1 cellular context compared by ENCODE assay signal in genomic region chr1:3322440-3323020, GRCh38.
TF ChIP-seq lines count a peak whose summit lies in the region.

No MANE protein-coding gene starts in this region.

TF ChIP-seq in HepG2, 621 proteins besides CTCF, POLR2A, EP300 and RAD21 (continued from another document):
- TF ChIP-seq CEBPZ (IDR thresholded peaks at IDR 0.05; ENCODE audit: low read length): no peak
- 0 out of 2 replicates have a peak, but pooled peaks have one; percentile 0 for TF ChIP-seq KDM3A (CRISPR knock-in tag; IDR thresholded peaks at IDR 0.05; ENCODE audit: low read depth)
- no peak for TF ChIP-seq HNRNPH1 (optimal IDR thresholded peaks at IDR 0.05; ENCODE audit: low read depth, low read length)
- TF ChIP-seq ZFY (CRISPR knock-in tag; IDR thresholded peaks at IDR 0.05): no peak
- TF ChIP-seq, protein P1, sequence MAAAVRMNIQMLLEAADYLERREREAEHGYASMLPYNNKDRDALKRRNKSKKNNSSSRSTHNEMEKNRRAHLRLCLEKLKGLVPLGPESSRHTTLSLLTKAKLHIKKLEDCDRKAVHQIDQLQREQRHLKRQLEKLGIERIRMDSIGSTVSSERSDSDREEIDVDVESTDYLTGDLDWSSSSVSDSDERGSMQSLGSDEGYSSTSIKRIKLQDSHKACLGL (CRISPR knock-in tag; IDR thresholded peaks at IDR 0.05): 0 out of 2 replicates have a peak, but pooled peaks have one; percentile 1
- peak; percentile 12 for TF ChIP-seq IKZF4 (CRISPR knock-in tag; IDR thresholded peaks at IDR 0.05; ENCODE audit: borderline replicate concordance, low read depth, not compliant biosample characterization)
- TF ChIP-seq ZNF326 (CRISPR knock-in tag; IDR thresholded peaks at IDR 0.05; ENCODE audit: borderline replicate concordance): no peak
- TF ChIP-seq KLF13 (CRISPR knock-in tag; IDR thresholded peaks at IDR 0.05): no peak
- TF ChIP-seq TARDBP (CRISPR knock-in tag; IDR thresholded peaks at IDR 0.05): peak; percentile 3; the same call in 1 of the 2 replicates
- peak; percentile 58 for TF ChIP-seq AGO2 (optimal IDR thresholded peaks at IDR 0.05; ENCODE audit: low read depth, low read length)
- TF ChIP-seq ZFX (CRISPR knock-in tag; IDR thresholded peaks at IDR 0.05; ENCODE audit: low read depth): peak; percentile 57; the same call in 1 of the 2 replicates
- TF ChIP-seq, protein P2, sequence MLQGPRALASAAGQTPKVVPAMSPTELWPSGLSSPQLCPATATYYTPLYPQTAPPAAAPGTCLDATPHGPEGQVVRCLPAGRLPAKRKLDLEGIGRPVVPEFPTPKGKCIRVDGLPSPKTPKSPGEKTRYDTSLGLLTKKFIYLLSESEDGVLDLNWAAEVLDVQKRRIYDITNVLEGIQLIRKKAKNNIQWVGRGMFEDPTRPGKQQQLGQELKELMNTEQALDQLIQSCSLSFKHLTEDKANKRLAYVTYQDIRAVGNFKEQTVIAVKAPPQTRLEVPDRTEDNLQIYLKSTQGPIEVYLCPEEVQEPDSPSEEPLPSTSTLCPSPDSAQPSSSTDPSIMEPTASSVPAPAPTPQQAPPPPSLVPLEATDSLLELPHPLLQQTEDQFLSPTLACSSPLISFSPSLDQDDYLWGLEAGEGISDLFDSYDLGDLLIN (CRISPR knock-in tag; IDR thresholded peaks at IDR 0.05; ENCODE audit: borderline replicate concordance): 0 out of 2 replicates have a peak, but pooled peaks have one; percentile 3
- 0 out of 2 replicates have a peak, but pooled peaks have one; percentile 3 for TF ChIP-seq SRY (CRISPR knock-in tag; IDR thresholded peaks at IDR 0.05)
- no peak for TF ChIP-seq ZNF256 (CRISPR knock-in tag; conservative IDR thresholded peaks at IDR 0.05)
TF ChIP-seq in HepG2: peak in this region for 21.
